1 cellular context compared by ENCODE assay signal in the genomic region with DNA sequence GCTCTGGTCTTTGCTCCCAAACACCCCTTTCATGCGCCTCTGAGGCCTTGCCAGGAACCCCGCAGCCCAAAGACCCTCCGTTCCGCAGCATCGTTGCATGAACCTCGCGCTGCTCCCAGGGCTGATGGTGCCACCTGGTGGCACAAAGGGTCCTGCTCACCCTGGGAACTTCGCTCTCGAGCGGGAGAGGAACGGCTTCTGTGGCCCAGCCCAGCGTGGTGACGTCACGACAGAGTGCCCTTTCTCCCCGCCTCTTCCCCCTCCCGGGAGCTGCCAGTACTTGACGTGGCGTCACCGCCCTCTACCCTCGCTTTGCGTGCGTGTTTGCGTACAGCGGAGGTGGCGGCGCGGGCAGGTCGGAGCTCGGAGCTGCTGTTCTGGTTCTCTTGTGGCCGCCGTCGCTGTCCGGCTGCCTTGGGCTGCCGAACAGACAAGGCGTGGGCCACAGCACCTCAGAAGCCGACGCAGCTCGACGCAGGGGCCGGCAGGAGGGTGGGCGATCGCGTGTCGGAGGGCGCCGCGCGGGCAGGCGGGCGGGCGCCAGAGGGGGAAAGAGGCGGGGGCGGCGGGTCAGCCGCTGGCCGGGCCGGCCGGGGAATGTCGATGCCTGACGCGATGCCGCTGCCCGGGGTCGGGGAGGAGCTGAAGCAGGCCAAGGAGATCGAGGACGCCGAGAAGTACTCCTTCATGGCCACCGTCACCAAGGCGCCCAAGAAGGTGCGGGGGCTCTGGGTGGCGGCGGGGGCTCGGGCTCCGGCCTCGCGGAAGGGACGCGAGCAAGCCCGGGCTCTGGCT.
TF ChIP-seq lines count a peak whose summit lies in the region.

A gene (plus strand): TSS at position 310 of the 795 bp plus-strand sequence. CDS start 288 bp downstream, at position 598.

TF ChIP-seq in SK-N-SH, 30 proteins besides CTCF, POLR2A, EP300 and RAD21 (continued from another document):
- TF ChIP-seq, protein P1, sequence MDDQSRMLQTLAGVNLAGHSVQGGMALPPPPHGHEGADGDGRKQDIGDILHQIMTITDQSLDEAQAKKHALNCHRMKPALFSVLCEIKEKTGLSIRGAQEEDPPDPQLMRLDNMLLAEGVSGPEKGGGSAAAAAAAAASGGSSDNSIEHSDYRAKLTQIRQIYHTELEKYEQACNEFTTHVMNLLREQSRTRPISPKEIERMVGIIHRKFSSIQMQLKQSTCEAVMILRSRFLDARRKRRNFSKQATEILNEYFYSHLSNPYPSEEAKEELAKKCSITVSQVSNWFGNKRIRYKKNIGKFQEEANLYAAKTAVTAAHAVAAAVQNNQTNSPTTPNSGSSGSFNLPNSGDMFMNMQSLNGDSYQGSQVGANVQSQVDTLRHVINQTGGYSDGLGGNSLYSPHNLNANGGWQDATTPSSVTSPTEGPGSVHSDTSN (IDR thresholded peaks at IDR 0.05): no peak
- TF ChIP-seq, protein P2, sequence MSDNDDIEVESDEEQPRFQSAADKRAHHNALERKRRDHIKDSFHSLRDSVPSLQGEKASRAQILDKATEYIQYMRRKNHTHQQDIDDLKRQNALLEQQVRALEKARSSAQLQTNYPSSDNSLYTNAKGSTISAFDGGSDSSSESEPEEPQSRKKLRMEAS (IDR thresholded peaks at IDR 0.05; ENCODE audit: low read depth): peak; percentile 25; the same call in 1 of the 2 replicates
- peak; percentile 71 for TF ChIP-seq RFX5 (IDR thresholded peaks at IDR 0.05; ENCODE audit: low read length)
- peak; percentile 84 for TF ChIP-seq POLR2AphosphoS5 (IDR thresholded peaks at IDR 0.05; ENCODE audit: low read depth, low read length)
- TF ChIP-seq TCF12 (IDR thresholded peaks at IDR 0.05): no peak
- TF ChIP-seq JUND (IDR thresholded peaks at IDR 0.05): no peak
- no peak for TF ChIP-seq FOXJ3 (CRISPR knock-in tag; IDR thresholded peaks at IDR 0.05)
- no peak for TF ChIP-seq EZH2phosphoT487 (IDR thresholded peaks at IDR 0.05; ENCODE audit: borderline replicate concordance, low read depth)
- TF ChIP-seq FOSL2 (IDR thresholded peaks at IDR 0.05; ENCODE audit: borderline replicate concordance, low read depth): no peak
- TF ChIP-seq, protein P3, sequence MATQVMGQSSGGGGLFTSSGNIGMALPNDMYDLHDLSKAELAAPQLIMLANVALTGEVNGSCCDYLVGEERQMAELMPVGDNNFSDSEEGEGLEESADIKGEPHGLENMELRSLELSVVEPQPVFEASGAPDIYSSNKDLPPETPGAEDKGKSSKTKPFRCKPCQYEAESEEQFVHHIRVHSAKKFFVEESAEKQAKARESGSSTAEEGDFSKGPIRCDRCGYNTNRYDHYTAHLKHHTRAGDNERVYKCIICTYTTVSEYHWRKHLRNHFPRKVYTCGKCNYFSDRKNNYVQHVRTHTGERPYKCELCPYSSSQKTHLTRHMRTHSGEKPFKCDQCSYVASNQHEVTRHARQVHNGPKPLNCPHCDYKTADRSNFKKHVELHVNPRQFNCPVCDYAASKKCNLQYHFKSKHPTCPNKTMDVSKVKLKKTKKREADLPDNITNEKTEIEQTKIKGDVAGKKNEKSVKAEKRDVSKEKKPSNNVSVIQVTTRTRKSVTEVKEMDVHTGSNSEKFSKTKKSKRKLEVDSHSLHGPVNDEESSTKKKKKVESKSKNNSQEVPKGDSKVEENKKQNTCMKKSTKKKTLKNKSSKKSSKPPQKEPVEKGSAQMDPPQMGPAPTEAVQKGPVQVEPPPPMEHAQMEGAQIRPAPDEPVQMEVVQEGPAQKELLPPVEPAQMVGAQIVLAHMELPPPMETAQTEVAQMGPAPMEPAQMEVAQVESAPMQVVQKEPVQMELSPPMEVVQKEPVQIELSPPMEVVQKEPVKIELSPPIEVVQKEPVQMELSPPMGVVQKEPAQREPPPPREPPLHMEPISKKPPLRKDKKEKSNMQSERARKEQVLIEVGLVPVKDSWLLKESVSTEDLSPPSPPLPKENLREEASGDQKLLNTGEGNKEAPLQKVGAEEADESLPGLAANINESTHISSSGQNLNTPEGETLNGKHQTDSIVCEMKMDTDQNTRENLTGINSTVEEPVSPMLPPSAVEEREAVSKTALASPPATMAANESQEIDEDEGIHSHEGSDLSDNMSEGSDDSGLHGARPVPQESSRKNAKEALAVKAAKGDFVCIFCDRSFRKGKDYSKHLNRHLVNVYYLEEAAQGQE (IDR thresholded peaks at IDR 0.05; ENCODE audit: low read depth, low read length): no peak
- TF ChIP-seq MEF2A (IDR thresholded peaks at IDR 0.05; ENCODE audit: borderline replicate concordance, low read depth): no peak
TF ChIP-seq in SK-N-SH: peak in this region for 11.
